Comparison of ENCODE assay signal across 8 cellular contexts in genomic region chr11:108854366-108854765, GRCh38.
DNase-seq lines count a peak whose midpoint lies in the region; ATAC-seq and TF ChIP-seq lines count a peak whose summit lies in the region.

No MANE protein-coding gene starts in this region.

- H3K27me3 Mint-ChIP-seq in CD4-positive, CD25-positive, alpha-beta regulatory T cell, result no peaks in the 10 kb centered on the region
- no peaks in the 10 kb centered on the region for H3K27me3 Mint-ChIP-seq in effector memory CD8-positive, alpha-beta T cell

- H3K27ac ChIP-seq in CD4-positive, CD25-positive, alpha-beta regulatory T cell (ENCODE audit: insufficient read depth, low read length, poor library complexity, severe bottlenecking), result peak overlapping the region; percentile 67
- H3K27ac ChIP-seq in temporal lobe (ENCODE audit: low read depth, low read length), result peak overlapping the region; percentile 17
- H3K27ac ChIP-seq in stomach, result peak overlapping the region in 2 of 5 donors; percentile 36 to 49

- H3K27ac Mint-ChIP-seq in CD4-positive, CD25-positive, alpha-beta regulatory T cell, result peak overlapping the region; percentile 93 to 97 (median 96)
- H3K27ac Mint-ChIP-seq in effector memory CD8-positive, alpha-beta T cell, result peak overlapping the region; percentile 95 to 97

- H3K4me3 Mint-ChIP-seq in CD4-positive, CD25-positive, alpha-beta regulatory T cell, result peak overlapping the region; percentile 84 to 90 (median 88)
- H3K4me3 Mint-ChIP-seq in effector memory CD8-positive, alpha-beta T cell, result peak overlapping the region; percentile 80 to 85

- WGBS in stomach, 5 donors, result 32 to 44% (median 33%) methylated on average over 2 of the region's 2 CpGs

- peak overlapping the region; percentile 89 for H3K4me3 ChIP-seq in CD4-positive, CD25-positive, alpha-beta regulatory T cell (ENCODE audit: low read depth, low read length)
- H3K4me3 ChIP-seq in BE2C (ENCODE audit: low read depth, low read length) (no peak overlapping the region), stomach (no peak overlapping the region)

- peaks cover 4% of the 10 kb centered on the region for H3K36me3 Mint-ChIP-seq in CD4-positive, CD25-positive, alpha-beta regulatory T cell
- H3K36me3 Mint-ChIP-seq in effector memory CD8-positive, alpha-beta T cell (ENCODE audit: insufficient read depth), result no peaks in the 10 kb centered on the region

- intact Hi-C loops in stomach (cut with DNase I; ENCODE audit: low total_unique reads), result no loop called here

- peaks cover 20 to 31% (median 29%) of the 10 kb centered on the region in 4 donors for H3K4me1 Mint-ChIP-seq in CD4-positive, CD25-positive, alpha-beta regulatory T cell
- H3K4me1 Mint-ChIP-seq in effector memory CD8-positive, alpha-beta T cell (ENCODE audit: low read depth in 2 of 2), result peaks cover 15 to 16% of the 10 kb centered on the region in 2 donors

- peaks cover 25% of the 10 kb centered on the region for H3K4me1 ChIP-seq in CD4-positive, CD25-positive, alpha-beta regulatory T cell (ENCODE audit: control insufficient read depth, insufficient read depth, low read length, poor library complexity, severe bottlenecking)
- H3K4me1 ChIP-seq in BE2C (peaks cover 2% of the 10 kb centered on the region; the same call in 1 of the 2 replicates), stomach (peaks cover 0 to 29% (median 9%) of the 10 kb centered on the region in 4 donors)

- peak; percentile 65 to 68 for ATAC-seq in CD4-positive, CD25-positive, alpha-beta regulatory T cell (ENCODE audit: low read depth in 2 of 2)
- ATAC-seq in GM19455 (IDR thresholded peaks at IDR 0.05; ENCODE audit: unreplicated experiment) (peak; percentile 94), HG03469 (IDR thresholded peaks at IDR 0.05; ENCODE audit: unreplicated experiment) (peak; percentile 93)
- ATAC-seq in effector memory CD8-positive, alpha-beta T cell (replicated peaks), result peak; percentile 66

- TF ChIP-seq EP300 in stomach (IDR thresholded peaks at IDR 0.05), result no peak

- no peak for TF ChIP-seq CTCF in BE2C (IDR thresholded peaks at IDR 0.05; ENCODE audit: low read depth, low read length)
- no peak for TF ChIP-seq CTCF in stomach (IDR thresholded peaks at IDR 0.05)

- H3K9me3 Mint-ChIP-seq in CD4-positive, CD25-positive, alpha-beta regulatory T cell, result no peaks in the 10 kb centered on the region
- no peaks in the 10 kb centered on the region for H3K9me3 Mint-ChIP-seq in effector memory CD8-positive, alpha-beta T cell

- no peak for TF ChIP-seq POLR2A in stomach (IDR thresholded peaks at IDR 0.05)

- DNase-seq in CD4-positive, CD25-positive, alpha-beta regulatory T cell, result peak in 2 of 3 donors; percentile 24 to 69
- no peak for DNase-seq in effector memory CD8-positive, alpha-beta T cell
- DNase-seq in BE2C, result no peak
- DNase-seq in DMS53 treated with DMSO at 0.1 percent for 48 hours (lab: John Stamatoyannopoulos, UW; ENCODE audit: unreplicated experiment), result no peak
- DNase-seq in stomach, result no peak

- no peaks in the 10 kb centered on the region for H3K9me3 ChIP-seq in CD4-positive, CD25-positive, alpha-beta regulatory T cell (ENCODE audit: control insufficient read depth in 2 of 2, low read length in 2 of 2)
- no peaks in the 10 kb centered on the region for H3K9me3 ChIP-seq in BE2C
- no peaks in the 10 kb centered on the region for H3K9me3 ChIP-seq in stomach

- H3K27me3 ChIP-seq in CD4-positive, CD25-positive, alpha-beta regulatory T cell (ENCODE audit: control insufficient read depth, insufficient read depth, low read length), result no peaks in the 10 kb centered on the region
- H3K27me3 ChIP-seq in BE2C (no peaks in the 10 kb centered on the region), stomach (no peaks in the 10 kb centered on the region)

- H3K36me3 ChIP-seq in CD4-positive, CD25-positive, alpha-beta regulatory T cell (ENCODE audit: control insufficient read depth, insufficient read depth, low read length), result no peaks in the 10 kb centered on the region
- H3K36me3 ChIP-seq in BE2C (0 out of 2 replicates have a peak, but pooled peaks cover 3% of the 10 kb centered on the region), stomach (no peaks in the 10 kb centered on the region)

Comparison
In these comparisons a context has a peak if more than half of its experiments do, and no peak if none do; other contexts are left out.
1. DNase-seq: peak in CD4-positive, CD25-positive, alpha-beta regulatory T cell (2 of 3); none in effector memory CD8-positive, alpha-beta T cell (0 of 3), BE2C (single experiment), DMS53 treated with DMSO at 0.1 percent for 48 hours (single experiment) and stomach (single experiment).
2. Peak in every context shown above with its lines, with median percentiles within 50 percentile points of each other: ATAC-seq.